ENCODE assay signal across 1 cellular context in genomic region chr7:139133335-139134139, GRCh38.
TF ChIP-seq lines count a peak whose summit lies in the region.

No MANE protein-coding gene starts in this region.

TF ChIP-seq in HepG2, 621 proteins besides CTCF, POLR2A, EP300 and RAD21 (continued from another document and continues in another):
- TF ChIP-seq ZHX2 (IDR thresholded peaks at IDR 0.05; ENCODE audit: low read depth) (peak; percentile 73), ZHX2 (CRISPR knock-in tag; IDR thresholded peaks at IDR 0.05; ENCODE audit: borderline replicate concordance) (no peak), ERF (CRISPR knock-in tag; IDR thresholded peaks at IDR 0.05) (peak; percentile 87), TRIM22 (IDR thresholded peaks at IDR 0.05) (no peak), THRA (CRISPR knock-in tag; IDR thresholded peaks at IDR 0.05; ENCODE audit: borderline replicate concordance) (peak; percentile 54; the same call in 1 of the 2 replicates), U2AF2 (IDR thresholded peaks at IDR 0.05; ENCODE audit: low read depth, low read length) (0 out of 2 replicates have a peak, but pooled peaks have one; percentile 31), PBX3 (CRISPR knock-in tag; IDR thresholded peaks at IDR 0.05; ENCODE audit: borderline replicate concordance) (no peak), CCDC6 (CRISPR knock-in tag; IDR thresholded peaks at IDR 0.05) (peak; percentile 71; the same call in 1 of the 2 replicates), KDM6A (CRISPR knock-in tag; IDR thresholded peaks at IDR 0.05; ENCODE audit: low read depth) (no peak), HMGXB4 (CRISPR knock-in tag; IDR thresholded peaks at IDR 0.05; ENCODE audit: borderline replicate concordance in 1 of 2, low read depth in 1 of 2) (peak; percentile 72 to 87; a peak in 3 of 4 replicates), ZUFSP (CRISPR knock-in tag; IDR thresholded peaks at IDR 0.05; ENCODE audit: borderline replicate concordance) (no peak), MZF1 (CRISPR knock-in tag; IDR thresholded peaks at IDR 0.05; ENCODE audit: borderline replicate concordance) (0 out of 2 replicates have a peak, but pooled peaks have one; percentile 75), CHCHD3 (CRISPR knock-in tag; IDR thresholded peaks at IDR 0.05) (no peak), SMARCC2 (IDR thresholded peaks at IDR 0.05) (no peak), ZNF740 (CRISPR knock-in tag; IDR thresholded peaks at IDR 0.05) (0 out of 2 replicates have a peak, but pooled peaks have one; percentile 47), KAT8 (CRISPR knock-in tag; IDR thresholded peaks at IDR 0.05) (peak; percentile 97), SSRP1 (CRISPR knock-in tag; IDR thresholded peaks at IDR 0.05) (0 out of 2 replicates have a peak, but pooled peaks have one; percentile 64), AGO2 (optimal IDR thresholded peaks at IDR 0.05; ENCODE audit: low read depth, low read length) (no peak), LBX2 (CRISPR knock-in tag; IDR thresholded peaks at IDR 0.05; ENCODE audit: borderline replicate concordance) (no peak; the same call in 1 of the 2 replicates), ATM (IDR thresholded peaks at IDR 0.05; ENCODE audit: borderline replicate concordance) (no peak), SPEN (CRISPR knock-in tag; IDR thresholded peaks at IDR 0.05; ENCODE audit: low read depth) (peak; percentile 90), ZFP91 (CRISPR knock-in tag; IDR thresholded peaks at IDR 0.05; ENCODE audit: borderline replicate concordance) (peak; percentile 89), ZNF772 (CRISPR knock-in tag; IDR thresholded peaks at IDR 0.05) (peak; percentile 98), HOXA5 (CRISPR knock-in tag; IDR thresholded peaks at IDR 0.05) (no peak; the same call in 1 of the 2 replicates), THAP11 (CRISPR knock-in tag; IDR thresholded peaks at IDR 0.05) (peak; percentile 90), ZNF550 (CRISPR knock-in tag; IDR thresholded peaks at IDR 0.05; ENCODE audit: borderline replicate concordance) (no peak), TERF1 (CRISPR knock-in tag; IDR thresholded peaks at IDR 0.05) (no peak), ZNF569 (CRISPR knock-in tag; IDR thresholded peaks at IDR 0.05; ENCODE audit: borderline replicate concordance) (no peak), SMAD1 (CRISPR knock-in tag; IDR thresholded peaks at IDR 0.05; ENCODE audit: borderline replicate concordance, low read depth) (peak; percentile 97), ZNF225 (CRISPR knock-in tag; IDR thresholded peaks at IDR 0.05) (peak; percentile 86), ZNF607 (CRISPR knock-in tag; IDR thresholded peaks at IDR 0.05; ENCODE audit: borderline replicate concordance) (no peak), ZNF780A (CRISPR knock-in tag; IDR thresholded peaks at IDR 0.05) (no peak), GTF3A (CRISPR knock-in tag; conservative IDR thresholded peaks at IDR 0.05) (no peak), TRAFD1 (CRISPR knock-in tag; IDR thresholded peaks at IDR 0.05; ENCODE audit: borderline replicate concordance) (0 out of 2 replicates have a peak, but pooled peaks have one; percentile 69), ZNF704 (CRISPR knock-in tag; IDR thresholded peaks at IDR 0.05; ENCODE audit: borderline replicate concordance) (no peak), CREM (IDR thresholded peaks at IDR 0.05) (peak; percentile 52; the same call in 1 of the 2 replicates), CREM (CRISPR knock-in tag; IDR thresholded peaks at IDR 0.05) (no peak), TAF1 (CRISPR knock-in tag; IDR thresholded peaks at IDR 0.05) (peak; percentile 74), EEA1 (CRISPR knock-in tag; IDR thresholded peaks at IDR 0.05; ENCODE audit: borderline replicate concordance) (no peak; the same call in 1 of the 2 replicates), ZNF75D (CRISPR knock-in tag; IDR thresholded peaks at IDR 0.05; ENCODE audit: borderline replicate concordance) (no peak)
